Comparison of ENCODE assay signal across 29 cellular contexts in genomic region chr4:154364012-154364863, GRCh38.
DNase-seq lines count a peak whose midpoint lies in the region; ATAC-seq, FAIRE-seq and TF ChIP-seq lines count a peak whose summit lies in the region.
"Had no signal": no experiment of that assay in that cellular context is flagged by ENCODE, and none has a peak within 500 bp of the region (broad histone marks: within the 10 kb centered on the region; RNA-seq: fewer than 3 reads in every experiment).

No MANE protein-coding gene starts in this region.

- WGBS in endodermal cell (ENCODE audit: insufficient coverage in 1 of 2, insufficient read length in 1 of 2), 2 experiments: 90 to 94% methylated on average over 2 to 8 of the region's 8 CpGs
- WGBS in neuronal stem cell (ENCODE audit: extremely low coverage in 2 of 2, insufficient read length in 2 of 2, insufficient replicate concordance in 1 of 2), 2 donors: no CpG with 5 or more reads among the region's 8 CpGs
- WGBS in thyroid gland, 2 donors: 31 to 33% methylated on average over 8 of the region's 8 CpGs
- 6% methylated on average over 8 of the region's 8 CpGs for WGBS in HepG2 (ENCODE audit: low lambda C conversion rate)

- H3K4me1 Mint-ChIP-seq in endodermal cell: no peaks in the 10 kb centered on the region

- TF ChIP-seq POLR2A in thyroid gland (IDR thresholded peaks at IDR 0.05): no peak
- TF ChIP-seq POLR2A in HepG2 (IDR thresholded peaks at IDR 0.05; ENCODE audit: insufficient read depth in 1 of 2, low read depth in 2 of 2, low read length in 2 of 2): no peak

- H2AK5ac ChIP-seq in neuronal stem cell (ENCODE audit: low read depth, low read length): no peak overlapping the region

- no peak overlapping the region for H2BK12ac ChIP-seq in neuronal stem cell (ENCODE audit: low read length)

- H3K79me2 ChIP-seq in HepG2 (ENCODE audit: insufficient read depth, low read length): no peaks in the 10 kb centered on the region

- H3K27ac ChIP-seq in endodermal cell (ENCODE audit: low read depth, low read length): peak overlapping the region; percentile 79
- no peak overlapping the region for H3K27ac ChIP-seq in neuronal stem cell (replicated peaks; ENCODE audit: low read length)
- H3K27ac ChIP-seq in thyroid gland: peak overlapping the region in 1 of 3 donors; percentile 47
- no peak overlapping the region for H3K27ac ChIP-seq in HepG2 (ENCODE audit: extremely low read length, insufficient read depth, low read length)
- H3K27ac ChIP-seq: body of pancreas, HL-60, neutrophil, psoas muscle, spleen, upper lobe of right lung had no signal

- no peak for FAIRE-seq in HepG2 (lab: Jason Lieb, UNC)
- FAIRE-seq: A204.1, TTC549 had no signal

- CTCF ChIA-PET in HepG2 (lab: Yijun Ruan, JAX; ENCODE audit: low intra/inter-chr PET ratio, low total read pairs): no interaction called here

- in situ Hi-C loops in HepG2 (cut with HindIII; ENCODE audit: extremely low pct_ligation_motif_present, low pct_unique_long_range_greater_than_20kb): no loop called here

- H3K18ac ChIP-seq in neuronal stem cell (ENCODE audit: low read length): no peak overlapping the region

- no peaks in the 10 kb centered on the region for H3K27me3 ChIP-seq in endodermal cell (ENCODE audit: control insufficient read depth, insufficient read depth, low read length, poor library complexity, severe bottlenecking)
- peaks cover 0 to 4% (median 0%) of the 10 kb centered on the region in 3 experiments for H3K27me3 ChIP-seq in neuronal stem cell (ENCODE audit: control insufficient read depth in 3 of 3, insufficient read depth in 3 of 3, low read depth in 1 of 3, low read length in 3 of 3)
- no peaks in the 10 kb centered on the region for H3K27me3 ChIP-seq in thyroid gland
- peaks cover 0 to 3% of the 10 kb centered on the region in 2 experiments; a peak in 1 of 5 replicates for H3K27me3 ChIP-seq in HepG2 (ENCODE audit: control insufficient read depth in 1 of 2, insufficient read depth in 2 of 2, low read length in 2 of 2)
- H3K27me3 ChIP-seq: BE2C, body of pancreas, neutrophil, spleen, upper lobe of right lung had no signal

- H3K4me2 ChIP-seq in neuronal stem cell (ENCODE audit: insufficient read depth, low read length, poor library complexity, severe bottlenecking): no peak overlapping the region
- no peak overlapping the region for H3K4me2 ChIP-seq in HepG2 (ENCODE audit: low read depth, low read length)
- H3K4me2 ChIP-seq: GM23338 had no signal

- H3K23ac ChIP-seq in neuronal stem cell (ENCODE audit: low read depth, low read length, poor library complexity): no peak overlapping the region

- H4K8ac ChIP-seq in neuronal stem cell (ENCODE audit: low read depth, low read length): no peak overlapping the region

- H3K79me1 ChIP-seq in neuronal stem cell (ENCODE audit: low read depth, low read length): no peaks in the 10 kb centered on the region

- no peak overlapping the region for H3K4me3 ChIP-seq in endodermal cell (ENCODE audit: low read length)
- H3K4me3 ChIP-seq in neuronal stem cell (ENCODE audit: low read length in 2 of 2): no peak overlapping the region
- no peak overlapping the region for H3K4me3 ChIP-seq in thyroid gland (replicated peaks in 1 of 3)
- no peak overlapping the region for H3K4me3 ChIP-seq in HepG2 (replicated peaks in 1 of 3; ENCODE audit: insufficient read depth in 1 of 3, low read depth in 2 of 3, low read length in 3 of 3)
- H3K4me3 ChIP-seq: body of pancreas, GM23338, psoas muscle, spleen, upper lobe of right lung had no signal

- no peak overlapping the region for H2BK5ac ChIP-seq in neuronal stem cell (ENCODE audit: low read length)

- no peaks in the 10 kb centered on the region for H3K36me3 Mint-ChIP-seq in endodermal cell (ENCODE audit: low read depth)
- H3K36me3 Mint-ChIP-seq: activated CD8-positive, alpha-beta memory T cell treated with anti-CD3 and anti-CD28 coated beads, Interleukin-2, amount 10 ng/mL, durations not matched to agents 7 days and 5 days; activated naive CD8-positive, alpha-beta T cell treated with anti-CD3 and anti-CD28 coated beads for 36 hours; T-cell had no signal

- POLR2A ChIA-PET in HepG2 (lab: Yijun Ruan, JAX): no interaction called here

- H2BK120ac ChIP-seq in neuronal stem cell (ENCODE audit: low read depth, low read length): no peak overlapping the region

- no peak overlapping the region for H4K91ac ChIP-seq in neuronal stem cell (ENCODE audit: low read depth, low read length, poor library complexity)

- H3K36me3 ChIP-seq in endodermal cell (ENCODE audit: control insufficient read depth, insufficient read depth, low read length) (no peaks in the 10 kb centered on the region), neuronal stem cell (replicated peaks in 1 of 2; ENCODE audit: control insufficient read depth in 2 of 2, insufficient read depth in 2 of 2, low read length in 2 of 2) (no peaks in the 10 kb centered on the region), thyroid gland (no peaks in the 10 kb centered on the region), HepG2 (replicated peaks in 1 of 2; ENCODE audit: control insufficient read depth in 1 of 2, insufficient read depth in 2 of 2, low read length in 2 of 2) (no peaks in the 10 kb centered on the region)
- H3K36me3 ChIP-seq: BE2C, neutrophil, spleen, upper lobe of right lung had no signal

- no peak for TF ChIP-seq EP300 in HepG2 (IDR thresholded peaks at IDR 0.05; ENCODE audit: low read depth in 2 of 2, low read length in 2 of 2)
- TF ChIP-seq EP300 in HepG2 (CRISPR knock-in tag; IDR thresholded peaks at IDR 0.05; ENCODE audit: borderline replicate concordance): no peak

- no TSS peak for BruUV-seq in HepG2 (replicated peaks; lab: Mats Ljungman, UMichigan)

- H3K4ac ChIP-seq in neuronal stem cell (ENCODE audit: low read length): no peak overlapping the region

- no peak overlapping the region for H3K9ac ChIP-seq in endodermal cell (ENCODE audit: extremely low read depth, low read length, poor library complexity, severe bottlenecking)
- no peak overlapping the region for H3K9ac ChIP-seq in neuronal stem cell (ENCODE audit: low read depth, low read length, poor library complexity)
- H3K9ac ChIP-seq in HepG2 (ENCODE audit: insufficient read depth, low read depth, low read length): no peak overlapping the region

- peak; percentile 36 for DNase-seq in left cardiac atrium
- no peak for DNase-seq in Right ventricle myocardium superior
- DNase-seq in endodermal cell: no peak
- DNase-seq in neuronal stem cell (ENCODE audit: low spot score): no peak
- DNase-seq in thyroid gland: peak; percentile 18 to 24
- no peak for DNase-seq in HepG2 (ENCODE audit: low spot score)
- DNase-seq in CD1c-positive myeloid dendritic cell (ENCODE audit: extremely low spot score): no peak
- DNase-seq: activated CD8-positive, alpha-beta memory T cell treated with anti-CD3 and anti-CD28 coated beads, Interleukin-2, amount 10 ng/mL, durations not matched to agents 7 days and 5 days; activated naive CD8-positive, alpha-beta T cell treated with anti-CD3 and anti-CD28 coated beads for 36 hours; BE2C; body of pancreas; cortex of kidney; left colon; NCI-H1105; NCI-H2029; NCI-H2227 treated with DMSO at 0.1 percent for 48 hours; SHP77; spleen; stimulated activated CD4-positive, alpha-beta T cell treated with anti-CD3 and anti-CD28 coated beads, Interleukin-4, amount 100 ng/mL, for 1 hour; stimulated activated naive CD4-positive, alpha-beta T cell treated with Interleukin-2 at 50 U/mL for 16 hours; T-cell; upper lobe of right lung had no signal

- no peak overlapping the region for H3K27ac Mint-ChIP-seq in endodermal cell
- H3K27ac Mint-ChIP-seq: activated CD8-positive, alpha-beta memory T cell treated with anti-CD3 and anti-CD28 coated beads, Interleukin-2, amount 10 ng/mL, durations not matched to agents 7 days and 5 days; activated naive CD8-positive, alpha-beta T cell treated with anti-CD3 and anti-CD28 coated beads for 36 hours; GM23338; T-cell had no signal

- no peaks in the 10 kb centered on the region for H3K27me3 Mint-ChIP-seq in endodermal cell (ENCODE audit: insufficient read depth)

- intact Hi-C loops in left cardiac atrium (cut with DNase I): no loop called here
- intact Hi-C loops in Right ventricle myocardium superior (cut with DNase I): no loop called here
- intact Hi-C loops in thyroid gland (cut with DNase I): no loop called here
- intact Hi-C loops in HepG2 (cut with micrococcal nuclease; ENCODE audit: unreplicated experiment): no loop called here

- TF ChIP-seq CTCF in endodermal cell (conservative IDR thresholded peaks at IDR 0.05): no peak
- TF ChIP-seq CTCF in thyroid gland (IDR thresholded peaks at IDR 0.05): no peak
- TF ChIP-seq CTCF in HepG2 (CRISPR knock-in tag; IDR thresholded peaks at IDR 0.05): no peak

- H3K14ac ChIP-seq in neuronal stem cell (ENCODE audit: low read length): no peak overlapping the region

- no peak overlapping the region for H3K4me3 Mint-ChIP-seq in endodermal cell
- H3K4me3 Mint-ChIP-seq: activated CD8-positive, alpha-beta memory T cell treated with anti-CD3 and anti-CD28 coated beads, Interleukin-2, amount 10 ng/mL, durations not matched to agents 7 days and 5 days; activated naive CD8-positive, alpha-beta T cell treated with anti-CD3 and anti-CD28 coated beads for 36 hours; GM23338; T-cell had no signal

- H2AFZ ChIP-seq in neuronal stem cell (ENCODE audit: low read length): peak overlapping the region; percentile 27
- H2AFZ ChIP-seq in HepG2 (ENCODE audit: low read length): no peak overlapping the region
- H2AFZ ChIP-seq: GM23338 had no signal

- ATAC-seq in left cardiac atrium (peak; percentile 63 to 82), Right ventricle myocardium superior (ENCODE audit: poor library complexity) (no peak), HepG2 (no peak), HG03135 (IDR thresholded peaks at IDR 0.05; ENCODE audit: unreplicated experiment) (no peak)
- ATAC-seq: activated CD8-positive, alpha-beta memory T cell treated with anti-CD3 and anti-CD28 coated beads, Interleukin-2, amount 10 ng/mL, durations not matched to agents 7 days and 5 days; body of pancreas; GM23338; left colon; psoas muscle; T-cell; upper lobe of right lung had no signal

- no peaks in the 10 kb centered on the region for H4K20me1 ChIP-seq in HepG2 (ENCODE audit: insufficient read depth, low read length)

- TF ChIP-seq RAD21 in HepG2 (CRISPR knock-in tag; IDR thresholded peaks at IDR 0.05): no peak

- no peaks in the 10 kb centered on the region for H3K9me3 Mint-ChIP-seq in endodermal cell
- H3K9me3 Mint-ChIP-seq: activated naive CD8-positive, alpha-beta T cell treated with anti-CD3 and anti-CD28 coated beads for 36 hours; GM23338; T-cell had no signal

- H3K9me3 ChIP-seq in endodermal cell (ENCODE audit: control insufficient read depth, low read length) (no peaks in the 10 kb centered on the region), neuronal stem cell (replicated peaks in 1 of 2; ENCODE audit: control insufficient read depth in 2 of 2, insufficient read depth in 1 of 2, low read depth in 1 of 2, low read length in 2 of 2) (no peaks in the 10 kb centered on the region), thyroid gland (no peaks in the 10 kb centered on the region), HepG2 (ENCODE audit: low read length) (no peaks in the 10 kb centered on the region)
- H3K9me3 ChIP-seq: BE2C, body of pancreas, neutrophil, psoas muscle, spleen, upper lobe of right lung had no signal

- H3K4me1 ChIP-seq in endodermal cell (ENCODE audit: control insufficient read depth, insufficient read depth, low read length) (no peaks in the 10 kb centered on the region), neuronal stem cell (ENCODE audit: control insufficient read depth in 2 of 2, insufficient read depth in 1 of 2, low read depth in 1 of 2, low read length in 2 of 2) (peaks cover 4 to 5% of the 10 kb centered on the region in 2 donors), thyroid gland (peaks cover 3 to 10% of the 10 kb centered on the region in 2 donors), HepG2 (ENCODE audit: insufficient read depth, low read length) (no peaks in the 10 kb centered on the region)
- H3K4me1 ChIP-seq: BE2C, body of pancreas, psoas muscle, upper lobe of right lung had no signal

- H2BK15ac ChIP-seq in neuronal stem cell (ENCODE audit: low read length): no peak overlapping the region

Comparison
In these comparisons a context has a peak if more than half of its experiments do, and no peak if none do; other contexts are left out.
1. ATAC-seq: peak in left cardiac atrium (2 of 2); none in Right ventricle myocardium superior (single experiment), HepG2 (single experiment) and HG03135 (single experiment).
2. DNase-seq: peak in left cardiac atrium (single experiment) and thyroid gland (2 of 2); none in Right ventricle myocardium superior (single experiment), endodermal cell (single experiment), neuronal stem cell (single experiment), HepG2 (single experiment) and CD1c-positive myeloid dendritic cell (single experiment).